Comparison of ENCODE assay signal across 8 cellular contexts in genomic region chr19:47187023-47187655, GRCh38. TPM values are rescaled to one million over a fixed set of nuclear protein-coding genes. Genes with fewer than 3 reads are reported as not detected.
DNase-seq lines count a peak whose midpoint lies in the region; ATAC-seq and FAIRE-seq lines count a peak whose summit lies in the region.

No MANE protein-coding gene starts in this region.

- H3K36me3 Mint-ChIP-seq in CD4-positive, CD25-positive, alpha-beta regulatory T cell, result peaks cover 17% of the 10 kb centered on the region

- no peaks in the 10 kb centered on the region for H3K9me3 ChIP-seq in CD4-positive, CD25-positive, alpha-beta regulatory T cell (ENCODE audit: control insufficient read depth in 2 of 2, low read length in 2 of 2)
- no peaks in the 10 kb centered on the region for H3K9me3 ChIP-seq in NT2/D1 (ENCODE audit: insufficient read depth, low read length)
- H3K9me3 ChIP-seq in mesodermal cell (ENCODE audit: control insufficient read depth, low read length), result no peaks in the 10 kb centered on the region

- H3K27ac ChIP-seq in CD4-positive, CD25-positive, alpha-beta regulatory T cell (ENCODE audit: insufficient read depth, low read length, poor library complexity, severe bottlenecking), result peak overlapping the region; percentile 80
- peak overlapping the region; percentile 30 for H3K27ac ChIP-seq in mesodermal cell (ENCODE audit: low read depth, low read length, severe bottlenecking)

- no peaks in the 10 kb centered on the region for H3K27me3 ChIP-seq in CD4-positive, CD25-positive, alpha-beta regulatory T cell (ENCODE audit: control insufficient read depth, insufficient read depth, low read length)
- H3K27me3 ChIP-seq in NT2/D1 (ENCODE audit: insufficient read depth, insufficient read length), result no peaks in the 10 kb centered on the region

- WGBS in mesodermal cell (ENCODE audit: insufficient coverage in 2 of 2), 2 experiments, result 87 to 96% methylated on average over 5 of the region's 5 CpGs

- H3K9ac ChIP-seq in NT2/D1 (ENCODE audit: insufficient read length, low read depth), result peak overlapping the region; percentile 21

- no peak for FAIRE-seq in HTR-8/SVneo (lab: Jason Lieb, UNC)

- ATAC-seq in CD4-positive, CD25-positive, alpha-beta regulatory T cell (ENCODE audit: low read depth in 2 of 2), result peak in 1 of 2 donors; percentile 8
- ATAC-seq in GM21447 (IDR thresholded peaks at IDR 0.05; ENCODE audit: unreplicated experiment), result peak; percentile 3
- no peak for ATAC-seq in left colon

- H3K4me3 ChIP-seq in CD4-positive, CD25-positive, alpha-beta regulatory T cell (ENCODE audit: low read depth, low read length), result peak overlapping the region; percentile 47
- H3K4me3 ChIP-seq in NT2/D1 (ENCODE audit: insufficient read length, low read depth), result no peak overlapping the region
- no peak overlapping the region for H3K4me3 ChIP-seq in mesodermal cell (ENCODE audit: extremely low read depth, insufficient read depth, low read length, poor library complexity, severe bottlenecking)

- H3K4me1 Mint-ChIP-seq in CD4-positive, CD25-positive, alpha-beta regulatory T cell, result peaks cover 11 to 68% (median 49%) of the 10 kb centered on the region in 4 donors

- H3K27ac Mint-ChIP-seq in CD4-positive, CD25-positive, alpha-beta regulatory T cell, result peak overlapping the region; percentile 91 to 96 (median 94)

- H3K27me3 Mint-ChIP-seq in CD4-positive, CD25-positive, alpha-beta regulatory T cell, result no peaks in the 10 kb centered on the region

- peaks cover 57% of the 10 kb centered on the region for H3K4me1 ChIP-seq in CD4-positive, CD25-positive, alpha-beta regulatory T cell (ENCODE audit: control insufficient read depth, insufficient read depth, low read length, poor library complexity, severe bottlenecking)
- peaks cover 9% of the 10 kb centered on the region for H3K4me1 ChIP-seq in NT2/D1 (ENCODE audit: insufficient read depth, insufficient read length)
- H3K4me1 ChIP-seq in mesodermal cell (ENCODE audit: control insufficient read depth, insufficient read depth, low read length, poor library complexity, severe bottlenecking), result peaks cover 29% of the 10 kb centered on the region

- no peaks in the 10 kb centered on the region for H3K9me3 Mint-ChIP-seq in CD4-positive, CD25-positive, alpha-beta regulatory T cell

- intact Hi-C loops in left colon (cut with DNase I, micrococcal nuclease), result no loop called here

- no peak for DNase-seq in CD4-positive, CD25-positive, alpha-beta regulatory T cell
- DNase-seq in NT2/D1 (ENCODE audit: low read depth, low spot score) (no peak), NCI-H526 treated with DMSO at 0.1 percent for 48 hours (lab: John Stamatoyannopoulos, UW) (no peak), SIG-M5 treated with dmso at 0.1 percent for 504 hours (lab: John Stamatoyannopoulos, UW; ENCODE audit: unreplicated experiment) (no peak), left colon (no peak), HTR-8/SVneo (ENCODE audit: insufficient read length, low spot score) (no peak)

- peaks cover 5% of the 10 kb centered on the region for H3K36me3 ChIP-seq in CD4-positive, CD25-positive, alpha-beta regulatory T cell (ENCODE audit: control insufficient read depth, insufficient read depth, low read length)
- peaks cover 64% of the 10 kb centered on the region for H3K36me3 ChIP-seq in NT2/D1 (ENCODE audit: insufficient read depth, insufficient read length, low read length)
- peaks cover 71% of the 10 kb centered on the region for H3K36me3 ChIP-seq in mesodermal cell (ENCODE audit: control insufficient read depth, insufficient read depth, low read length)

- peak overlapping the region; percentile 66 to 89 (median 83) for H3K4me3 Mint-ChIP-seq in CD4-positive, CD25-positive, alpha-beta regulatory T cell

RNA-seq across cellular contexts. Expression of gene BBC3, which starts 43.9 kb away (rescaled TPM):
- total RNA-seq in CD4-positive, CD25-positive, alpha-beta regulatory T cell, result 21.2 TPM
- 1 to 10 TPM; 4.2 to 6.7 (median 5.4) TPM for polyA plus RNA-seq in CD4-positive, CD25-positive, alpha-beta regulatory T cell
- polyA plus RNA-seq in mesodermal cell (2013, experiment 1 of 2), result 35.3 TPM
- 24.8 TPM for polyA plus RNA-seq in mesodermal cell (2013, experiment 2 of 2)
- total RNA-seq in left colon, result 10 to 100 TPM; 18.9 to 32.9 TPM

RNA-seq across cellular contexts. Expression of gene SAE1, which starts 56.5 kb away (rescaled TPM):
- total RNA-seq in CD4-positive, CD25-positive, alpha-beta regulatory T cell, result 45.5 TPM
- 100 to 1,000 TPM; 106 to 127 (median 115) TPM for polyA plus RNA-seq in CD4-positive, CD25-positive, alpha-beta regulatory T cell
- 161 TPM for polyA plus RNA-seq in mesodermal cell (2013, experiment 1 of 2)
- 149 TPM for polyA plus RNA-seq in mesodermal cell (2013, experiment 2 of 2)
- total RNA-seq in left colon, result 10 to 100 TPM; 58.4 to 60.7 TPM
